In the genomic region with DNA sequence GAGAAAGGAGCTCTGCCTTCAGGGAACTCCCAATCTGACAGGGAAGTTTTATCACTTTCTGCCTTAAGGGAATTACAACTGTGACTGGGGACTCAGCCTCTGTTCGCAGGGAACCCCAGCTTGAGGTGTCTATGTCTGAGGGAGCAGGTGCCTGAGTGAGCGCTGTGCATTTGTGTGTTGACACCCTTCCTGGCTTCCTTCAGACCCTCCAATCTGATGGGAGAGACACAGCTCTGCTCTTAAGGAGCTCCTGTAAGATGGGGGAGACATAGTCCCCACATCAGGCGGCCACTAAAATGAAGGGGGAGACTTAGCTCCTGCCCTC, we compare ENCODE assay signal across 1 cellular context.
TF ChIP-seq lines count a peak whose summit lies in the region.

No MANE protein-coding gene starts in this region.

TF ChIP-seq in IMR-90, 13 proteins besides CTCF, POLR2A, EP300 and RAD21 (continued from another document):
- TF ChIP-seq CHD1 (IDR thresholded peaks at IDR 0.05; ENCODE audit: low read depth, low read length) (no peak), RFX5 (IDR thresholded peaks at IDR 0.05; ENCODE audit: low read depth, low read length) (no peak), MAFK (IDR thresholded peaks at IDR 0.05; ENCODE audit: low read depth, low read length) (no peak), NFE2L2 (IDR thresholded peaks at IDR 0.05; ENCODE audit: low read depth, low read length) (no peak), MXI1 (IDR thresholded peaks at IDR 0.05; ENCODE audit: borderline replicate concordance, low read depth, low read length) (no peak), SMC3 (IDR thresholded peaks at IDR 0.05; ENCODE audit: low read depth, low read length) (no peak), FOS (IDR thresholded peaks at IDR 0.05; ENCODE audit: low read depth, low read length) (no peak), MAZ (IDR thresholded peaks at IDR 0.05; ENCODE audit: borderline replicate concordance, low read depth, low read length) (no peak), BHLHE40 (IDR thresholded peaks at IDR 0.05; ENCODE audit: low read depth, low read length) (no peak), RCOR1 (IDR thresholded peaks at IDR 0.05; ENCODE audit: insufficient replicate concordance, low read length) (no peak), CEBPB (IDR thresholded peaks at IDR 0.05; ENCODE audit: low read depth, low read length) (no peak)
- TF ChIP-seq, protein P1, sequence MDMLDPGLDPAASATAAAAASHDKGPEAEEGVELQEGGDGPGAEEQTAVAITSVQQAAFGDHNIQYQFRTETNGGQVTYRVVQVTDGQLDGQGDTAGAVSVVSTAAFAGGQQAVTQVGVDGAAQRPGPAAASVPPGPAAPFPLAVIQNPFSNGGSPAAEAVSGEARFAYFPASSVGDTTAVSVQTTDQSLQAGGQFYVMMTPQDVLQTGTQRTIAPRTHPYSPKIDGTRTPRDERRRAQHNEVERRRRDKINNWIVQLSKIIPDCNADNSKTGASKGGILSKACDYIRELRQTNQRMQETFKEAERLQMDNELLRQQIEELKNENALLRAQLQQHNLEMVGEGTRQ (IDR thresholded peaks at IDR 0.05; ENCODE audit: low read depth, low read length) = no peak
